24 cellular contexts compared by ENCODE assay signal in the genomic region with DNA sequence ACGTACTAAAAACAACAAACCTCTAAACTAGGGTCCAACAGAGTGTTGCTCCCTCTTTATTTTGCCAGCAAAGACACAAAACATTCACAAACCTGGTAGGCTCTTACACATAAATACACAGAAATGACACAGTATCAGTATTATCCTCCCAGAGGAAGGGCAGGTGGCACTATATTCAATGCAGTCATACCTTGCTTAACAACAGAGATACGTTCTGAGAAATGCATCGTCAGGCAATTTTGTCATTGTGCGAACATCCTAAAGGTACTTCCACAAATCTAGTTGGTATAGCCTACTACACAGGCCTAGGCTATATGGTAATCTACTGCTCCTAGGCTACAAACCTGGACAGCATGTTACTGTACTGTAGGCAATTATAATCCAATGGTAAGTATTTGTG. TPM values are rescaled to one million over a fixed set of nuclear protein-coding genes. Genes with fewer than 3 reads are reported as not detected.
DNase-seq lines count a peak whose midpoint lies in the region; ATAC-seq and TF ChIP-seq lines count a peak whose summit lies in the region.
"Had no signal": no experiment of that assay in that cellular context is flagged by ENCODE, and none has a peak within 500 bp of the region (broad histone marks: within the 10 kb centered on the region; RNA-seq: fewer than 3 reads in every experiment).

No MANE protein-coding gene starts in this region.

- no peaks in the 10 kb centered on the region for H3K36me3 ChIP-seq in CD4-positive, alpha-beta memory T cell (ENCODE audit: insufficient read depth, low read length)
- H3K36me3 ChIP-seq in endodermal cell (ENCODE audit: control insufficient read depth, insufficient read depth, low read length) (peaks cover 5% of the 10 kb centered on the region), suprapubic skin (no peaks in the 10 kb centered on the region), mucosa of descending colon (ENCODE audit: low read depth) (no peaks in the 10 kb centered on the region)
- H3K36me3 ChIP-seq: BE2C, gastrocnemius medialis, ovary, uterus had no signal

- TF ChIP-seq EP300 in suprapubic skin (IDR thresholded peaks at IDR 0.05), result no peak

- DNase-seq in activated CD4-positive, alpha-beta T cell treated with anti-CD3 and anti-CD28 coated beads, Interleukin-2, amount 10 ng/mL, durations not matched to agents 24 days and 14 days, result no peak
- DNase-seq in activated CD4-positive, alpha-beta T cell treated with anti-CD3 and anti-CD28 coated beads, Interleukin-2, amount 50 U/mL, for 48 hours, result no peak
- no peak for DNase-seq in CD4-positive, alpha-beta memory T cell
- no peak for DNase-seq in activated CD8-positive, alpha-beta T cell treated with anti-CD3 and anti-CD28 coated beads for 36 hours
- DNase-seq in endodermal cell, result no peak
- no peak for DNase-seq in suprapubic skin (ENCODE audit: low spot score in 2 of 2)
- no peak for DNase-seq in amniotic stem cell (lab: John Stamatoyannopoulos, UW)
- no peak for DNase-seq in mucosa of descending colon
- DNase-seq: activated CD4-positive, CD25-positive, alpha-beta regulatory T cell treated with anti-CD3 and anti-CD28 coated beads, Interleukin-2, amount 50 U/mL, for 72 hours; BE2C; central memory CD4-positive, alpha-beta T cell; EL; gastrocnemius medialis; kidney; NCI-H1417; NCI-H2107; NCI-H510A treated with DMSO at 0.1 percent for 48 hours; ovary; right cardiac atrium; stimulated activated CD4-positive, alpha-beta T cell treated with anti-CD3 and anti-CD28 coated beads, Interleukin-15, amount 100 ng/mL, for 24 hours; uterus had no signal

- 94% methylated on average over 4 of the region's 4 CpGs for WGBS in endodermal cell (ENCODE audit: insufficient coverage in 1 of 2, insufficient read length in 1 of 2), 2 experiments
- 83% methylated on average over 4 of the region's 4 CpGs for WGBS in suprapubic skin

- ATAC-seq in activated CD8-positive, alpha-beta T cell treated with anti-CD3 and anti-CD28 coated beads for 36 hours, result no peak
- no peak for ATAC-seq in mucosa of descending colon
- ATAC-seq: esophagus mucosa, gastrocnemius medialis, right cardiac atrium, SK-N-SH treated with all-trans-retinoic acid at 6 μM for 48 hours had no signal

- no peaks in the 10 kb centered on the region for H3K9me3 Mint-ChIP-seq in activated CD4-positive, alpha-beta T cell treated with anti-CD3 and anti-CD28 coated beads, Interleukin-2, amount 10 ng/mL, durations not matched to agents 24 days and 14 days
- H3K9me3 Mint-ChIP-seq in CD4-positive, alpha-beta memory T cell, result peaks cover 0 to 2% (median 0%) of the 10 kb centered on the region in 8 donors
- H3K9me3 Mint-ChIP-seq in activated CD8-positive, alpha-beta T cell treated with anti-CD3 and anti-CD28 coated beads for 36 hours, result no peaks in the 10 kb centered on the region
- peaks cover 2% of the 10 kb centered on the region for H3K9me3 Mint-ChIP-seq in endodermal cell

- H3K9ac ChIP-seq in endodermal cell (ENCODE audit: extremely low read depth, low read length, poor library complexity, severe bottlenecking), result no peak overlapping the region

- H3K27me3 Mint-ChIP-seq in activated CD4-positive, alpha-beta T cell treated with anti-CD3 and anti-CD28 coated beads, Interleukin-2, amount 10 ng/mL, durations not matched to agents 24 days and 14 days, result no peaks in the 10 kb centered on the region
- H3K27me3 Mint-ChIP-seq in CD4-positive, alpha-beta memory T cell, result no peaks in the 10 kb centered on the region
- no peaks in the 10 kb centered on the region for H3K27me3 Mint-ChIP-seq in activated CD8-positive, alpha-beta T cell treated with anti-CD3 and anti-CD28 coated beads for 36 hours
- H3K27me3 Mint-ChIP-seq in endodermal cell (ENCODE audit: insufficient read depth), result no peaks in the 10 kb centered on the region

- TF ChIP-seq CTCF in activated CD8-positive, alpha-beta T cell treated with anti-CD3 and anti-CD28 coated beads for 36 hours (IDR thresholded peaks at IDR 0.05), result no peak
- no peak for TF ChIP-seq CTCF in endodermal cell (conservative IDR thresholded peaks at IDR 0.05)
- no peak for TF ChIP-seq CTCF in suprapubic skin (IDR thresholded peaks at IDR 0.05)
- no peak for TF ChIP-seq CTCF in mucosa of descending colon (IDR thresholded peaks at IDR 0.05)

- H3K27me3 ChIP-seq in CD4-positive, alpha-beta memory T cell (ENCODE audit: insufficient read depth, low read length), result no peaks in the 10 kb centered on the region
- H3K27me3 ChIP-seq in endodermal cell (ENCODE audit: control insufficient read depth, insufficient read depth, low read length, poor library complexity, severe bottlenecking) (no peaks in the 10 kb centered on the region), suprapubic skin (no peaks in the 10 kb centered on the region)
- H3K27me3 ChIP-seq: BE2C, gastrocnemius medialis, ovary, uterus had no signal

- H3K4me1 ChIP-seq in CD4-positive, alpha-beta memory T cell (ENCODE audit: insufficient read depth, low read length), result peaks cover 73% of the 10 kb centered on the region
- no peaks in the 10 kb centered on the region for H3K4me1 ChIP-seq in endodermal cell (ENCODE audit: control insufficient read depth, insufficient read depth, low read length)
- peaks cover 11% of the 10 kb centered on the region for H3K4me1 ChIP-seq in suprapubic skin
- no peaks in the 10 kb centered on the region for H3K4me1 ChIP-seq in mucosa of descending colon (ENCODE audit: low read depth)

- peaks cover 16% of the 10 kb centered on the region for H3K36me3 Mint-ChIP-seq in activated CD4-positive, alpha-beta T cell treated with anti-CD3 and anti-CD28 coated beads, Interleukin-2, amount 10 ng/mL, durations not matched to agents 24 days and 14 days (ENCODE audit: low read depth)
- H3K36me3 Mint-ChIP-seq in CD4-positive, alpha-beta memory T cell, result peaks cover 12% of the 10 kb centered on the region in 2 donors
- H3K36me3 Mint-ChIP-seq in activated CD8-positive, alpha-beta T cell treated with anti-CD3 and anti-CD28 coated beads for 36 hours (ENCODE audit: low read depth), result peaks cover 23% of the 10 kb centered on the region
- H3K36me3 Mint-ChIP-seq in endodermal cell (ENCODE audit: low read depth), result peaks cover 5% of the 10 kb centered on the region

- H3K27ac Mint-ChIP-seq in activated CD4-positive, alpha-beta T cell treated with anti-CD3 and anti-CD28 coated beads, Interleukin-2, amount 10 ng/mL, durations not matched to agents 24 days and 14 days, result peak overlapping the region; percentile 72
- H3K27ac Mint-ChIP-seq in CD4-positive, alpha-beta memory T cell, result peak overlapping the region in 6 of 7 donors; percentile 66 to 96 (median 82)
- peak overlapping the region; percentile 76 for H3K27ac Mint-ChIP-seq in activated CD8-positive, alpha-beta T cell treated with anti-CD3 and anti-CD28 coated beads for 36 hours
- peak overlapping the region; percentile 24 for H3K27ac Mint-ChIP-seq in endodermal cell

- no peak overlapping the region for H3K27ac ChIP-seq in CD4-positive, alpha-beta memory T cell (ENCODE audit: low read depth, low read length)
- H3K27ac ChIP-seq in endodermal cell (ENCODE audit: low read depth, low read length) (no peak overlapping the region), suprapubic skin (no peak overlapping the region)
- H3K27ac ChIP-seq: gastrocnemius medialis, ovary, uterus had no signal

- intact Hi-C loops in activated CD4-positive, alpha-beta T cell treated with anti-CD3 and anti-CD28 coated beads, Interleukin-2, amount 10 ng/mL, durations not matched to agents 24 days and 14 days (cut with micrococcal nuclease), result no loop called here
- intact Hi-C loops in CD4-positive, alpha-beta memory T cell (cut with micrococcal nuclease), result loop anchor here (10.0 kb wide), 1 partner anchor 1377 kb away; no protein-coding TSS in a partner anchor
- intact Hi-C loops in activated CD8-positive, alpha-beta T cell treated with anti-CD3 and anti-CD28 coated beads for 36 hours (cut with micrococcal nuclease), result no loop called here
- intact Hi-C loops in mucosa of descending colon (cut with DNase I, micrococcal nuclease), result no loop called here

- peak overlapping the region; percentile 58 for H3K4me3 Mint-ChIP-seq in activated CD4-positive, alpha-beta T cell treated with anti-CD3 and anti-CD28 coated beads, Interleukin-2, amount 10 ng/mL, durations not matched to agents 24 days and 14 days
- H3K4me3 Mint-ChIP-seq in CD4-positive, alpha-beta memory T cell, result peak overlapping the region in 7 of 8 donors; percentile 9 to 76 (median 57)
- H3K4me3 Mint-ChIP-seq in activated CD8-positive, alpha-beta T cell treated with anti-CD3 and anti-CD28 coated beads for 36 hours, result no peak overlapping the region
- H3K4me3 Mint-ChIP-seq in endodermal cell, result no peak overlapping the region

- H3K9me3 ChIP-seq in CD4-positive, alpha-beta memory T cell (ENCODE audit: control insufficient read depth in 1 of 2, low read length in 2 of 2), result no peaks in the 10 kb centered on the region
- H3K9me3 ChIP-seq in endodermal cell (ENCODE audit: control insufficient read depth, low read length) (peaks cover 4% of the 10 kb centered on the region), suprapubic skin (no peaks in the 10 kb centered on the region), mucosa of descending colon (no peaks in the 10 kb centered on the region)
- H3K9me3 ChIP-seq: BE2C, gastrocnemius medialis, ovary, uterus had no signal

- CTCF ChIA-PET in CD4-positive, alpha-beta memory T cell (lab: Charles Lee; ENCODE audit: partially characterized antibody), result no interaction called here
- CTCF ChIA-PET in activated CD8-positive, alpha-beta T cell treated with anti-CD3 and anti-CD28 coated beads for 36 hours (lab: Charles Lee), result no interaction called here

- no peak for TF ChIP-seq POLR2A in suprapubic skin (IDR thresholded peaks at IDR 0.05)

- no peak overlapping the region for H3K4me3 ChIP-seq in CD4-positive, alpha-beta memory T cell (ENCODE audit: low read length in 2 of 2)
- H3K4me3 ChIP-seq in endodermal cell (ENCODE audit: low read length) (no peak overlapping the region), suprapubic skin (no peak overlapping the region), mucosa of descending colon (no peak overlapping the region)
- H3K4me3 ChIP-seq: gastrocnemius medialis, lung, ovary, uterus had no signal

- H3K4me1 Mint-ChIP-seq in activated CD4-positive, alpha-beta T cell treated with anti-CD3 and anti-CD28 coated beads, Interleukin-2, amount 10 ng/mL, durations not matched to agents 24 days and 14 days, result peaks cover 53% of the 10 kb centered on the region
- peaks cover 51 to 79% (median 64%) of the 10 kb centered on the region in 4 donors for H3K4me1 Mint-ChIP-seq in CD4-positive, alpha-beta memory T cell
- H3K4me1 Mint-ChIP-seq in activated CD8-positive, alpha-beta T cell treated with anti-CD3 and anti-CD28 coated beads for 36 hours (ENCODE audit: low read depth), result peaks cover 59% of the 10 kb centered on the region
- H3K4me1 Mint-ChIP-seq in endodermal cell, result peaks cover 21% of the 10 kb centered on the region

- POLR2A ChIA-PET in CD4-positive, alpha-beta memory T cell (lab: Charles Lee; ENCODE audit: partially characterized antibody), result interaction anchor here (11.4 kb wide), 1 partner anchor 8 kb away, joined by 172 read pairs; a partner anchor contains a TSS
- POLR2A ChIA-PET in activated CD8-positive, alpha-beta T cell treated with anti-CD3 and anti-CD28 coated beads for 36 hours (lab: Charles Lee), result interaction anchor here (1.2 to 1.9 kb wide), 2 partner anchors 10 to 14 kb away, joined by 4 to 6 read pairs; no protein-coding TSS in a partner anchor

RNA-seq across cellular contexts. Expression of a gene that starts 9.6 kb away (rescaled TPM):
- 21.4 and 22.2 TPM in 2 replicates for total RNA-seq in activated CD4-positive, alpha-beta T cell treated with anti-CD3 and anti-CD28 coated beads, Interleukin-2, amount 10 ng/mL, durations not matched to agents 24 days and 14 days
- 10 to 100 TPM; 27.9 to 29.5 TPM for total RNA-seq in CD4-positive, alpha-beta memory T cell
- 10 to 100 TPM; 19.6 to 25.5 TPM for polyA plus RNA-seq in CD4-positive, alpha-beta memory T cell
- total RNA-seq in activated CD8-positive, alpha-beta T cell treated with anti-CD3 and anti-CD28 coated beads for 36 hours, result 10 to 100 TPM; 16.5 to 16.7 TPM
- total RNA-seq in endodermal cell, result 10 to 100 TPM; 11.4 to 15.2 TPM
- 11.3 TPM for polyA plus RNA-seq in endodermal cell (2013, experiment 1 of 2)
- polyA plus RNA-seq in endodermal cell (2013, experiment 2 of 2), result 11.1 TPM
- total RNA-seq in suprapubic skin, result 10 to 100 TPM in 3 of 4 donors, 1 to 10 TPM in 1; 9.5 to 17.5 (median 13.0) TPM
- 10 to 100 TPM in 2 of 3 donors, 1 to 10 TPM in 1; 8.1 to 13.3 (median 11.0) TPM for total RNA-seq in mucosa of descending colon

Comparison
In these comparisons a context has a peak if more than half of its experiments do, and no peak if none do; other contexts are left out.
1. H3K27ac Mint-ChIP-seq: peak in every context shown above with its lines; median percentile 82 in CD4-positive, alpha-beta memory T cell; 76 in activated CD8-positive, alpha-beta T cell treated with anti-CD3 and anti-CD28 coated beads for 36 hours; 72 in activated CD4-positive, alpha-beta T cell treated with anti-CD3 and anti-CD28 coated beads, Interleukin-2, amount 10 ng/mL, durations not matched to agents 24 days and 14 days; 24 in endodermal cell.
2. H3K4me3 Mint-ChIP-seq: peak in activated CD4-positive, alpha-beta T cell treated with anti-CD3 and anti-CD28 coated beads, Interleukin-2, amount 10 ng/mL, durations not matched to agents 24 days and 14 days (single experiment) and CD4-positive, alpha-beta memory T cell (7 of 8); none in activated CD8-positive, alpha-beta T cell treated with anti-CD3 and anti-CD28 coated beads for 36 hours (single experiment) and endodermal cell (single experiment).